In the genomic region with DNA sequence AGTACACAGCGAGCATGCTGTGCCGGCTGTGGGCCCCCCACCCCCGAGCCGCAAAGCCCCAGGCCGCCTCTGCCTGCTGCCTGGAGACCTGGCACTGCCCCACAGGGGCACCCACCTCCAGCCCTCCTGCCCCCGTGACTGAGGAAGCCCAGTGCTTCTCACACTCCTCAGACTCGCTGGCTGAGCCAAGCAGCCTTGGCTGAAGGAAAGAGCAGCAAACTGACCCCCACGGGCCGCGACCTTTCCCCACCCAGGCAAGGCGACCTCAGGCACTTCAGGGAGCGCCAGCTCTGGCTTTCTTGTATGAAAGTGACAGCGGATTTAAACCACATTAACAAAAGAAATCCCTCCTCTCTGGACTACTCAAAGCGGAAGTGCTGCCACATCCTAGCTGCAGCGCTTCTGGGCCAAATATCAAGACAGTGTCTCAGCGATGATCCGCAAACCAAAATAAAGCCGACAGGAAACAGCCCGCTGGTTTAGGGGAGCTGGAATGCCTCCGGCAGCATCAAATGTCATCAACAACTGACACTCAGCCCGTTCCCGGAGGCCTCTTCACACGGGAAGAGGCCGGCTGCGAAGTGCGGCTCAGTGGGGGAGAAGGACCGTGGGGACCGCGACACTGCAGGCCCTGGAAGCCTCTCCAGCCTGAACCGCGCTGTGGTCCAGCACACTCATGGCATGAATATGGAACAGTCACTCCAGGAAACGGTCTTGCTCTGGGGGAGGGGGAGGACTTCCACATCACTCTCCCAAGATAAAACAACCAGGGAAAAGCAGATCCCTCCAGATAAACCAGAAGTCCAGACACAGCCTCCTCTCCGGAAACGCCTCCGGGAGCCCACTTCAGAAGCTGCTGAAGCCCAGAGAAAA, we compare ENCODE assay signal across 1 cellular context.
TF ChIP-seq lines count a peak whose summit lies in the region.

No MANE protein-coding gene starts in this region.

TF ChIP-seq in K562, 482 proteins besides CTCF, POLR2A, EP300 and RAD21 (continued from another document and continues in another):
- TF ChIP-seq, protein P1, sequence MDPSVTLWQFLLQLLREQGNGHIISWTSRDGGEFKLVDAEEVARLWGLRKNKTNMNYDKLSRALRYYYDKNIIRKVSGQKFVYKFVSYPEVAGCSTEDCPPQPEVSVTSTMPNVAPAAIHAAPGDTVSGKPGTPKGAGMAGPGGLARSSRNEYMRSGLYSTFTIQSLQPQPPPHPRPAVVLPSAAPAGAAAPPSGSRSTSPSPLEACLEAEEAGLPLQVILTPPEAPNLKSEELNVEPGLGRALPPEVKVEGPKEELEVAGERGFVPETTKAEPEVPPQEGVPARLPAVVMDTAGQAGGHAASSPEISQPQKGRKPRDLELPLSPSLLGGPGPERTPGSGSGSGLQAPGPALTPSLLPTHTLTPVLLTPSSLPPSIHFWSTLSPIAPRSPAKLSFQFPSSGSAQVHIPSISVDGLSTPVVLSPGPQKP (CRISPR knock-in tag; IDR thresholded peaks at IDR 0.05): no peak
- no peak for TF ChIP-seq PHTF2 (CRISPR knock-in tag; IDR thresholded peaks at IDR 0.05)
- TF ChIP-seq, protein P2, sequence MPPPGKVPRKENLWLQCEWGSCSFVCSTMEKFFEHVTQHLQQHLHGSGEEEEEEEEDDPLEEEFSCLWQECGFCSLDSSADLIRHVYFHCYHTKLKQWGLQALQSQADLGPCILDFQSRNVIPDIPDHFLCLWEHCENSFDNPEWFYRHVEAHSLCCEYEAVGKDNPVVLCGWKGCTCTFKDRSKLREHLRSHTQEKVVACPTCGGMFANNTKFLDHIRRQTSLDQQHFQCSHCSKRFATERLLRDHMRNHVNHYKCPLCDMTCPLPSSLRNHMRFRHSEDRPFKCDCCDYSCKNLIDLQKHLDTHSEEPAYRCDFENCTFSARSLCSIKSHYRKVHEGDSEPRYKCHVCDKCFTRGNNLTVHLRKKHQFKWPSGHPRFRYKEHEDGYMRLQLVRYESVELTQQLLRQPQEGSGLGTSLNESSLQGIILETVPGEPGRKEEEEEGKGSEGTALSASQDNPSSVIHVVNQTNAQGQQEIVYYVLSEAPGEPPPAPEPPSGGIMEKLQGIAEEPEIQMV (tag; conservative IDR thresholded peaks at IDR 0.05; ENCODE audit: low read depth): no peak
- TF ChIP-seq SMAD1 (IDR thresholded peaks at IDR 0.05; ENCODE audit: low read depth, low read length, partially characterized antibody): no peak
- TF ChIP-seq ZNF766 (CRISPR knock-in tag; conservative IDR thresholded peaks at IDR 0.05): no peak
- no peak for TF ChIP-seq CBX8 (IDR thresholded peaks at IDR 0.05; ENCODE audit: borderline replicate concordance, extremely low read depth, low read depth, low read length, poor library complexity, severe bottlenecking)
- no peak for TF ChIP-seq NFE2L1 (tag; IDR thresholded peaks at IDR 0.05; ENCODE audit: borderline replicate concordance, low read depth)
- no peak for TF ChIP-seq FUS (optimal IDR thresholded peaks at IDR 0.05; ENCODE audit: low read depth, low read length)
- no peak for TF ChIP-seq ZNF586 (CRISPR knock-in tag; conservative IDR thresholded peaks at IDR 0.05)
- no peak for TF ChIP-seq ZNF780A (CRISPR knock-in tag; IDR thresholded peaks at IDR 0.05)
- no peak for TF ChIP-seq MIER1 (IDR thresholded peaks at IDR 0.05; ENCODE audit: low read depth)
- TF ChIP-seq MXI1 (IDR thresholded peaks at IDR 0.05; ENCODE audit: low read depth, low read length): no peak
- TF ChIP-seq, protein P3, sequence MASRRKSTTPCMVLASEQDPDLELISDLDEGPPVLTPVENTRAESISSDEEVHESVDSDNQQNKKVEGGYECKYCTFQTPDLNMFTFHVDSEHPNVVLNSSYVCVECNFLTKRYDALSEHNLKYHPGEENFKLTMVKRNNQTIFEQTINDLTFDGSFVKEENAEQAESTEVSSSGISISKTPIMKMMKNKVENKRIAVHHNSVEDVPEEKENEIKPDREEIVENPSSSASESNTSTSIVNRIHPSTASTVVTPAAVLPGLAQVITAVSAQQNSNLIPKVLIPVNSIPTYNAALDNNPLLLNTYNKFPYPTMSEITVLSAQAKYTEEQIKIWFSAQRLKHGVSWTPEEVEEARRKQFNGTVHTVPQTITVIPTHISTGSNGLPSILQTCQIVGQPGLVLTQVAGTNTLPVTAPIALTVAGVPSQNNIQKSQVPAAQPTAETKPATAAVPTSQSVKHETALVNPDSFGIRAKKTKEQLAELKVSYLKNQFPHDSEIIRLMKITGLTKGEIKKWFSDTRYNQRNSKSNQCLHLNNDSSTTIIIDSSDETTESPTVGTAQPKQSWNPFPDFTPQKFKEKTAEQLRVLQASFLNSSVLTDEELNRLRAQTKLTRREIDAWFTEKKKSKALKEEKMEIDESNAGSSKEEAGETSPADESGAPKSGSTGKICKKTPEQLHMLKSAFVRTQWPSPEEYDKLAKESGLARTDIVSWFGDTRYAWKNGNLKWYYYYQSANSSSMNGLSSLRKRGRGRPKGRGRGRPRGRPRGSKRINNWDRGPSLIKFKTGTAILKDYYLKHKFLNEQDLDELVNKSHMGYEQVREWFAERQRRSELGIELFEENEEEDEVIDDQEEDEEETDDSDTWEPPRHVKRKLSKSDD (conservative IDR thresholded peaks at IDR 0.05; ENCODE audit: low read length): no peak
- TF ChIP-seq ZNF444 (CRISPR knock-in tag; IDR thresholded peaks at IDR 0.05): no peak
- TF ChIP-seq SRSF7 (optimal IDR thresholded peaks at IDR 0.05; ENCODE audit: low read depth, low read length): no peak
- TF ChIP-seq SMAD2 (IDR thresholded peaks at IDR 0.05; ENCODE audit: low read depth, low read length): no peak
- no peak for TF ChIP-seq ZNF668 (CRISPR knock-in tag; IDR thresholded peaks at IDR 0.05)
- TF ChIP-seq NCOA2 (IDR thresholded peaks at IDR 0.05; ENCODE audit: partially characterized antibody in 2 of 2): no peak
- no peak for TF ChIP-seq ZNF551 (CRISPR knock-in tag; IDR thresholded peaks at IDR 0.05)
- TF ChIP-seq DDX20 (tag; IDR thresholded peaks at IDR 0.05; ENCODE audit: low read depth): no peak
- TF ChIP-seq GABPB2 (CRISPR knock-in tag; conservative IDR thresholded peaks at IDR 0.05): no peak
- no peak for TF ChIP-seq GTF2F1 (IDR thresholded peaks at IDR 0.05; ENCODE audit: low read depth, low read length)
- TF ChIP-seq ETV5 (CRISPR knock-in tag; IDR thresholded peaks at IDR 0.05; ENCODE audit: low read depth): peak; percentile 58; the same call in 1 of the 2 replicates
- TF ChIP-seq ETV1 (tag; conservative IDR thresholded peaks at IDR 0.05; ENCODE audit: low read depth): peak; percentile 42; the same call in 1 of the 2 replicates
- no peak for TF ChIP-seq MCM3 (IDR thresholded peaks at IDR 0.05)
- no peak for TF ChIP-seq ZBTB1 (CRISPR knock-in tag; IDR thresholded peaks at IDR 0.05; ENCODE audit: borderline replicate concordance, low read depth)
- TF ChIP-seq, protein P4, sequence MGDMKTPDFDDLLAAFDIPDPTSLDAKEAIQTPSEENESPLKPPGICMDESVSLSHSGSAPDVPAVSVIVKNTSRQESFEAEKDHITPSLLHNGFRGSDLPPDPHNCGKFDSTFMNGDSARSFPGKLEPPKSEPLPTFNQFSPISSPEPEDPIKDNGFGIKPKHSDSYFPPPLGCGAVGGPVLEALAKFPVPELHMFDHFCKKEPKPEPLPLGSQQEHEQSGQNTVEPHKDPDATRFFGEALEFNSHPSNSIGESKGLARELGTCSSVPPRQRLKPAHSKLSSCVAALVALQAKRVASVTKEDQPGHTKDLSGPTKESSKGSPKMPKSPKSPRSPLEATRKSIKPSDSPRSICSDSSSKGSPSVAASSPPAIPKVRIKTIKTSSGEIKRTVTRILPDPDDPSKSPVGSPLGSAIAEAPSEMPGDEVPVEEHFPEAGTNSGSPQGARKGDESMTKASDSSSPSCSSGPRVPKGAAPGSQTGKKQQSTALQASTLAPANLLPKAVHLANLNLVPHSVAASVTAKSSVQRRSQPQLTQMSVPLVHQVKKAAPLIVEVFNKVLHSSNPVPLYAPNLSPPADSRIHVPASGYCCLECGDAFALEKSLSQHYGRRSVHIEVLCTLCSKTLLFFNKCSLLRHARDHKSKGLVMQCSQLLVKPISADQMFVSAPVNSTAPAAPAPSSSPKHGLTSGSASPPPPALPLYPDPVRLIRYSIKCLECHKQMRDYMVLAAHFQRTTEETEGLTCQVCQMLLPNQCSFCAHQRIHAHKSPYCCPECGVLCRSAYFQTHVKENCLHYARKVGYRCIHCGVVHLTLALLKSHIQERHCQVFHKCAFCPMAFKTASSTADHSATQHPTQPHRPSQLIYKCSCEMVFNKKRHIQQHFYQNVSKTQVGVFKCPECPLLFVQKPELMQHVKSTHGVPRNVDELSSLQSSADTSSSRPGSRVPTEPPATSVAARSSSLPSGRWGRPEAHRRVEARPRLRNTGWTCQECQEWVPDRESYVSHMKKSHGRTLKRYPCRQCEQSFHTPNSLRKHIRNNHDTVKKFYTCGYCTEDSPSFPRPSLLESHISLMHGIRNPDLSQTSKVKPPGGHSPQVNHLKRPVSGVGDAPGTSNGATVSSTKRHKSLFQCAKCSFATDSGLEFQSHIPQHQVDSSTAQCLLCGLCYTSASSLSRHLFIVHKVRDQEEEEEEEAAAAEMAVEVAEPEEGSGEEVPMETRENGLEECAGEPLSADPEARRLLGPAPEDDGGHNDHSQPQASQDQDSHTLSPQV (IDR thresholded peaks at IDR 0.05): 0 out of 2 replicates have a peak, but pooled peaks have one; percentile 46
- TF ChIP-seq YY1 (IDR thresholded peaks at IDR 0.05; ENCODE audit: borderline replicate concordance in 1 of 3, control insufficient read depth in 1 of 3, extremely low read depth in 1 of 3, insufficient read depth in 3 of 3, insufficient read length in 1 of 3, insufficient replicate concordance in 2 of 3, low read depth in 1 of 3, low read length in 2 of 3): no peak
- no peak for TF ChIP-seq DPF2 (IDR thresholded peaks at IDR 0.05)
- TF ChIP-seq NELFE (IDR thresholded peaks at IDR 0.05; ENCODE audit: insufficient read depth, insufficient read length): no peak
- TF ChIP-seq ZBTB17 (CRISPR knock-in tag; IDR thresholded peaks at IDR 0.05): no peak
- TF ChIP-seq STAG1 (CRISPR knock-in tag; IDR thresholded peaks at IDR 0.05; ENCODE audit: borderline replicate concordance): no peak
- TF ChIP-seq, protein P5, sequence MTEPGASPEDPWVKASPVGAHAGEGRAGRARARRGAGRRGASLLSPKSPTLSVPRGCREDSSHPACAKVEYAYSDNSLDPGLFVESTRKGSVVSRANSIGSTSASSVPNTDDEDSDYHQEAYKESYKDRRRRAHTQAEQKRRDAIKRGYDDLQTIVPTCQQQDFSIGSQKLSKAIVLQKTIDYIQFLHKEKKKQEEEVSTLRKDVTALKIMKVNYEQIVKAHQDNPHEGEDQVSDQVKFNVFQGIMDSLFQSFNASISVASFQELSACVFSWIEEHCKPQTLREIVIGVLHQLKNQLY (CRISPR knock-in tag; conservative IDR thresholded peaks at IDR 0.05): no peak
- TF ChIP-seq, protein P6, sequence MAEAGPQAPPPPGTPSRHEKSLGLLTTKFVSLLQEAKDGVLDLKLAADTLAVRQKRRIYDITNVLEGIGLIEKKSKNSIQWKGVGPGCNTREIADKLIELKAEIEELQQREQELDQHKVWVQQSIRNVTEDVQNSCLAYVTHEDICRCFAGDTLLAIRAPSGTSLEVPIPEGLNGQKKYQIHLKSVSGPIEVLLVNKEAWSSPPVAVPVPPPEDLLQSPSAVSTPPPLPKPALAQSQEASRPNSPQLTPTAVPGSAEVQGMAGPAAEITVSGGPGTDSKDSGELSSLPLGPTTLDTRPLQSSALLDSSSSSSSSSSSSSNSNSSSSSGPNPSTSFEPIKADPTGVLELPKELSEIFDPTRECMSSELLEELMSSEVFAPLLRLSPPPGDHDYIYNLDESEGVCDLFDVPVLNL (CRISPR knock-in tag; IDR thresholded peaks at IDR 0.05; ENCODE audit: low read depth): no peak
- TF ChIP-seq RBM25 (IDR thresholded peaks at IDR 0.05; ENCODE audit: low read depth, low read length, severe bottlenecking): no peak
- no peak for TF ChIP-seq ELF2 (CRISPR knock-in tag; IDR thresholded peaks at IDR 0.05)
- TF ChIP-seq, protein P7, sequence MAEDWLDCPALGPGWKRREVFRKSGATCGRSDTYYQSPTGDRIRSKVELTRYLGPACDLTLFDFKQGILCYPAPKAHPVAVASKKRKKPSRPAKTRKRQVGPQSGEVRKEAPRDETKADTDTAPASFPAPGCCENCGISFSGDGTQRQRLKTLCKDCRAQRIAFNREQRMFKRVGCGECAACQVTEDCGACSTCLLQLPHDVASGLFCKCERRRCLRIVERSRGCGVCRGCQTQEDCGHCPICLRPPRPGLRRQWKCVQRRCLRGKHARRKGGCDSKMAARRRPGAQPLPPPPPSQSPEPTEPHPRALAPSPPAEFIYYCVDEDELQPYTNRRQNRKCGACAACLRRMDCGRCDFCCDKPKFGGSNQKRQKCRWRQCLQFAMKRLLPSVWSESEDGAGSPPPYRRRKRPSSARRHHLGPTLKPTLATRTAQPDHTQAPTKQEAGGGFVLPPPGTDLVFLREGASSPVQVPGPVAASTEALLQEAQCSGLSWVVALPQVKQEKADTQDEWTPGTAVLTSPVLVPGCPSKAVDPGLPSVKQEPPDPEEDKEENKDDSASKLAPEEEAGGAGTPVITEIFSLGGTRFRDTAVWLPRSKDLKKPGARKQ (CRISPR knock-in tag; IDR thresholded peaks at IDR 0.05): no peak
- no peak for TF ChIP-seq MECOM (CRISPR knock-in tag; IDR thresholded peaks at IDR 0.05)
- TF ChIP-seq PHB (CRISPR knock-in tag; IDR thresholded peaks at IDR 0.05): no peak
- TF ChIP-seq ZNF695 (CRISPR knock-in tag; IDR thresholded peaks at IDR 0.05): no peak
- no peak for TF ChIP-seq NR3C1 (CRISPR knock-in tag; IDR thresholded peaks at IDR 0.05)
- TF ChIP-seq, protein P8, sequence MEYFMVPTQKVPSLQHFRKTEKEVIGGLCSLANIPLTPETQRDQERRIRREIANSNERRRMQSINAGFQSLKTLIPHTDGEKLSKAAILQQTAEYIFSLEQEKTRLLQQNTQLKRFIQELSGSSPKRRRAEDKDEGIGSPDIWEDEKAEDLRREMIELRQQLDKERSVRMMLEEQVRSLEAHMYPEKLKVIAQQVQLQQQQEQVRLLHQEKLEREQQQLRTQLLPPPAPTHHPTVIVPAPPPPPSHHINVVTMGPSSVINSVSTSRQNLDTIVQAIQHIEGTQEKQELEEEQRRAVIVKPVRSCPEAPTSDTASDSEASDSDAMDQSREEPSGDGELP (CRISPR knock-in tag; IDR thresholded peaks at IDR 0.05; ENCODE audit: borderline replicate concordance): no peak
- no peak for TF ChIP-seq NR2C2 (CRISPR knock-in tag; IDR thresholded peaks at IDR 0.05)
- no peak for TF ChIP-seq NR2C2 (tag; IDR thresholded peaks at IDR 0.05)
